In genomic region chr2:44285237-44285636, GRCh38 we compare ENCODE assay signal across 14 cellular contexts. TPM values are rescaled to one million over a fixed set of nuclear protein-coding genes. Genes with fewer than 3 reads are reported as not detected.
DNase-seq lines count a peak whose midpoint lies in the region; ATAC-seq and TF ChIP-seq lines count a peak whose summit lies in the region.
"Had no signal": no experiment of that assay in that cellular context is flagged by ENCODE, and none has a peak within 500 bp of the region (broad histone marks: within the 10 kb centered on the region; RNA-seq: fewer than 3 reads in every experiment).

No MANE protein-coding gene starts in this region.

- peaks cover 6% of the 10 kb centered on the region for H3K4me1 Mint-ChIP-seq in stimulated activated memory B cell treated with anti-CD40 and anti-IgM and Interleukin-4, amounts not matched to agents 10 μg/mL and 1 μg/mL and 100 μg/mL, for 72 hours
- peaks cover 13% of the 10 kb centered on the region for H3K4me1 Mint-ChIP-seq in type B pancreatic cell (ENCODE audit: unreplicated experiment)
- H3K4me1 Mint-ChIP-seq: CD8-positive, alpha-beta memory T cell had no signal

- no peak overlapping the region for H2AFZ ChIP-seq in mesenchymal stem cell (ENCODE audit: low read depth, low read length)
- H2AFZ ChIP-seq: GM23248 had no signal

- peak overlapping the region in 1 of 2 experiments; percentile 21 for H3K4ac ChIP-seq in mesenchymal stem cell (ENCODE audit: low read depth in 1 of 2, low read length in 2 of 2)

- ATAC-seq in stimulated activated memory B cell treated with anti-CD40 and anti-IgM and Interleukin-4, amounts not matched to agents 10 μg/mL and 1 μg/mL and 100 μg/mL, for 72 hours: no peak
- ATAC-seq: HCT116 had no signal

- no peak overlapping the region for H3K4me2 ChIP-seq in mesenchymal stem cell (ENCODE audit: low read length, poor library complexity, severe bottlenecking)
- H3K4me2 ChIP-seq: BLaER1 had no signal

- H2BK12ac ChIP-seq in mesenchymal stem cell (ENCODE audit: low read length in 2 of 2): no peak overlapping the region

- H3K36me3 ChIP-seq in mesenchymal stem cell (ENCODE audit: control insufficient read depth in 1 of 2, insufficient read depth in 2 of 2, low read depth in 1 of 2, low read length in 2 of 2): no peaks in the 10 kb centered on the region
- H3K36me3 ChIP-seq: BLaER1 had no signal

- peaks cover 0 to 8% of the 10 kb centered on the region in 2 experiments for H3K27me3 ChIP-seq in mesenchymal stem cell (ENCODE audit: control insufficient read depth in 1 of 2, insufficient read depth in 1 of 2, low read length in 2 of 2)
- H3K27me3 ChIP-seq: BLaER1 had no signal

- no peak overlapping the region for H2BK120ac ChIP-seq in mesenchymal stem cell (ENCODE audit: low read depth, low read length)

- TF ChIP-seq CTCF in HFF-Myc (IDR thresholded peaks at IDR 0.05; ENCODE audit: low read depth, low read length, missing control alignments): no peak
- no peak for TF ChIP-seq CTCF in fibroblast of mammary gland (conservative IDR thresholded peaks at IDR 0.05; ENCODE audit: control insufficient read depth, insufficient read depth, low read depth, low read length)
- no peak for TF ChIP-seq CTCF in type B pancreatic cell (conservative IDR thresholded peaks at IDR 0.05)

- no peak overlapping the region for H2BK15ac ChIP-seq in mesenchymal stem cell (ENCODE audit: low read depth, poor library complexity, severe bottlenecking)

- no peak overlapping the region for H3K27ac ChIP-seq in mesenchymal stem cell (ENCODE audit: low read length, poor library complexity, severe bottlenecking)
- H3K27ac ChIP-seq: BLaER1, GM23248 had no signal

- peak overlapping the region; percentile 82 for H2AK5ac ChIP-seq in mesenchymal stem cell (ENCODE audit: low read length, severe bottlenecking)

- H3K27ac Mint-ChIP-seq in stimulated activated memory B cell treated with anti-CD40 and anti-IgM and Interleukin-4, amounts not matched to agents 10 μg/mL and 1 μg/mL and 100 μg/mL, for 72 hours: no peak overlapping the region
- no peak overlapping the region for H3K27ac Mint-ChIP-seq in type B pancreatic cell
- H3K27ac Mint-ChIP-seq: CD8-positive, alpha-beta memory T cell had no signal

- no peaks in the 10 kb centered on the region for H3K9me3 ChIP-seq in mesenchymal stem cell (ENCODE audit: control insufficient read depth, low read length)
- H3K9me3 ChIP-seq: BLaER1 had no signal

- H3K4me1 ChIP-seq in mesenchymal stem cell (ENCODE audit: control insufficient read depth, insufficient read depth, low read depth, low read length): peaks cover 7% of the 10 kb centered on the region

- H4K91ac ChIP-seq in mesenchymal stem cell (ENCODE audit: low read length): no peak overlapping the region

- no peak overlapping the region for H3K18ac ChIP-seq in mesenchymal stem cell (ENCODE audit: low read depth in 1 of 2, low read length in 2 of 2)

- no peaks in the 10 kb centered on the region for H3K9me3 Mint-ChIP-seq in stimulated activated memory B cell treated with anti-CD40 and anti-IgM and Interleukin-4, amounts not matched to agents 10 μg/mL and 1 μg/mL and 100 μg/mL, for 72 hours
- H3K9me3 Mint-ChIP-seq in type B pancreatic cell: no peaks in the 10 kb centered on the region

- H3K79me1 ChIP-seq in mesenchymal stem cell (replicated peaks; ENCODE audit: low read length, poor library complexity, severe bottlenecking): no peaks in the 10 kb centered on the region

- no peak overlapping the region for H3K23ac ChIP-seq in mesenchymal stem cell (ENCODE audit: low read length in 2 of 2)

- 54% methylated on average over 5 of the region's 5 CpGs for WGBS in mesenchymal stem cell

- no peaks in the 10 kb centered on the region for H3K36me3 Mint-ChIP-seq in stimulated activated memory B cell treated with anti-CD40 and anti-IgM and Interleukin-4, amounts not matched to agents 10 μg/mL and 1 μg/mL and 100 μg/mL, for 72 hours
- no peaks in the 10 kb centered on the region for H3K36me3 Mint-ChIP-seq in type B pancreatic cell
- H3K36me3 Mint-ChIP-seq: CD8-positive, alpha-beta memory T cell had no signal

- no peak overlapping the region for H3K14ac ChIP-seq in mesenchymal stem cell (ENCODE audit: low read length in 2 of 2)

- H3K9ac ChIP-seq in mesenchymal stem cell (ENCODE audit: low read length): no peak overlapping the region
- H3K9ac ChIP-seq: BLaER1, GM23248 had no signal

- no peak overlapping the region for H4K8ac ChIP-seq in mesenchymal stem cell (ENCODE audit: low read length)

- peaks cover 30% of the 10 kb centered on the region for H3K27me3 Mint-ChIP-seq in stimulated activated memory B cell treated with anti-CD40 and anti-IgM and Interleukin-4, amounts not matched to agents 10 μg/mL and 1 μg/mL and 100 μg/mL, for 72 hours
- H3K27me3 Mint-ChIP-seq in type B pancreatic cell: no peaks in the 10 kb centered on the region

- H3K4me3 ChIP-seq in HFF-Myc (replicated peaks; ENCODE audit: low read depth, low read length) (no peak overlapping the region), fibroblast of mammary gland (ENCODE audit: control insufficient read depth, low read depth, low read length) (no peak overlapping the region), mesenchymal stem cell (ENCODE audit: insufficient read depth in 1 of 2, low read depth in 1 of 2, low read length in 2 of 2) (no peak overlapping the region)
- H3K4me3 ChIP-seq: BLaER1, GM23248 had no signal

- no peak overlapping the region for H2BK5ac ChIP-seq in mesenchymal stem cell (ENCODE audit: low read depth, low read length, poor library complexity, severe bottlenecking)

- H3K4me3 Mint-ChIP-seq in stimulated activated memory B cell treated with anti-CD40 and anti-IgM and Interleukin-4, amounts not matched to agents 10 μg/mL and 1 μg/mL and 100 μg/mL, for 72 hours: no peak overlapping the region
- no peak overlapping the region for H3K4me3 Mint-ChIP-seq in type B pancreatic cell
- H3K4me3 Mint-ChIP-seq: CD8-positive, alpha-beta memory T cell had no signal

- DNase-seq in HFF-Myc (ENCODE audit: extremely low read depth, low read depth): peak; percentile 27
- peak; percentile 31 for DNase-seq in fibroblast of mammary gland (ENCODE audit: low read depth)
- DNase-seq in mesenchymal stem cell: no peak
- DNase-seq in NCI-H526 (lab: John Stamatoyannopoulos, UW): no peak
- DNase-seq in type B pancreatic cell (ENCODE audit: extremely low spot score, unreplicated experiment): no peak
- no peak for DNase-seq in COLO668 (lab: John Stamatoyannopoulos, UW; ENCODE audit: unreplicated experiment)
- DNase-seq: Calu3; CD8-positive, alpha-beta memory T cell; DMS 273 treated with DMSO at 0.1 percent for 48 hours; GM23248 had no signal

RNA-seq across cellular contexts. Expression of gene SLC3A1, which starts 10.0 kb away (rescaled TPM):
- polyA plus RNA-seq in mesenchymal stem cell (2013, experiment 1 of 2): 0.15 TPM
- polyA plus RNA-seq in mesenchymal stem cell (2013, experiment 2 of 2): 0.11 TPM
- 1.2 and 2.0 TPM in 2 replicates for total RNA-seq in type B pancreatic cell (ENCODE audit: low replicate concordance)
- total RNA-seq: Daoy, GM23248 had no signal

Comparison
In these comparisons a context has a peak if more than half of its experiments do, and no peak if none do; other contexts are left out.
1. DNase-seq: peak in HFF-Myc (single experiment) and fibroblast of mammary gland (single experiment); none in mesenchymal stem cell (single experiment), NCI-H526 (0 of 2), type B pancreatic cell (single experiment) and COLO668 (single experiment).